Comparison of ENCODE assay signal across 13 cellular contexts in genomic region chr9:137575725-137576411, GRCh38. TPM values are rescaled to one million over a fixed set of nuclear protein-coding genes. Genes with fewer than 3 reads are reported as not detected.
DNase-seq lines count a peak whose midpoint lies in the region; ATAC-seq and TF ChIP-seq lines count a peak whose summit lies in the region.
"Had no signal": no experiment of that assay in that cellular context is flagged by ENCODE, and none has a peak within 500 bp of the region (broad histone marks: within the 10 kb centered on the region; RNA-seq: fewer than 3 reads in every experiment).

No MANE protein-coding gene starts in this region.

- H3K9me3 Mint-ChIP-seq in MCF 10A (ENCODE audit: unreplicated experiment): no peaks in the 10 kb centered on the region
- no peaks in the 10 kb centered on the region for H3K9me3 Mint-ChIP-seq in activated B cell treated with CpG ODN at 0.5 μM for 24 hours
- H3K9me3 Mint-ChIP-seq in type B pancreatic cell: no peaks in the 10 kb centered on the region

- H3K27me3 Mint-ChIP-seq in MCF 10A (ENCODE audit: insufficient read depth, unreplicated experiment) (no peaks in the 10 kb centered on the region), activated B cell treated with CpG ODN at 0.5 μM for 24 hours (no peaks in the 10 kb centered on the region), type B pancreatic cell (no peaks in the 10 kb centered on the region)

- CTCF ChIA-PET in MCF 10A (lab: Yijun Ruan, JAX): no interaction called here
- CTCF ChIA-PET in activated B cell treated with CpG ODN at 0.5 μM for 24 hours (lab: Charles Lee): no interaction called here

- H3K27ac ChIP-seq in breast epithelium (no peak overlapping the region), cardiac muscle cell (peak overlapping the region; percentile 85)

- peaks cover 62% of the 10 kb centered on the region for H3K36me3 Mint-ChIP-seq in MCF 10A (ENCODE audit: insufficient read depth, unreplicated experiment)
- peaks cover 41% of the 10 kb centered on the region for H3K36me3 Mint-ChIP-seq in activated B cell treated with CpG ODN at 0.5 μM for 24 hours (ENCODE audit: low read depth)
- H3K36me3 Mint-ChIP-seq in type B pancreatic cell: peaks cover 21% of the 10 kb centered on the region

- POLR2A ChIA-PET in MCF 10A (lab: Yijun Ruan, JAX): interaction anchor here (0.6 to 1.2 kb wide), 4 partner anchors 17 to 37 kb away, joined by 3 read pairs; no protein-coding TSS in a partner anchor
- POLR2A ChIA-PET in activated B cell treated with CpG ODN at 0.5 μM for 24 hours (lab: Charles Lee): no interaction called here

- no TSS peak for BruUV-seq in MCF 10A (replicated peaks; lab: Mats Ljungman, UMichigan)

- no peak for DNase-seq in MCF 10A (ENCODE audit: unreplicated experiment)
- no peak for DNase-seq in breast epithelium (ENCODE audit: low spot score in 2 of 2)
- no peak for DNase-seq in activated B cell treated with CpG ODN at 0.5 μM for 24 hours
- peak in 1 of 2 donors; percentile 46 for DNase-seq in cardiac muscle cell (ENCODE audit: low read depth in 1 of 2, low spot score in 1 of 2)
- DNase-seq in type B pancreatic cell (ENCODE audit: extremely low spot score, unreplicated experiment): no peak
- DNase-seq in NCI-H1105 (lab: John Stamatoyannopoulos, UW): no peak
- DNase-seq in NCI-H187 treated with DMSO at 0.1 percent for 48 hours (lab: John Stamatoyannopoulos, UW): no peak
- no peak for DNase-seq in GDM1 (lab: John Stamatoyannopoulos, UW)
- DNase-seq: activated CD4-positive, CD25-positive, alpha-beta regulatory T cell treated with anti-CD3 and anti-CD28 coated beads, Interleukin-2, amount 50 U/mL, for 72 hours; AML-193; NCI-H1048; small intestine had no signal

- intact Hi-C loops in MCF 10A (cut with micrococcal nuclease): loop anchor here (5.0 kb wide), 1 partner anchor 36 kb away; no protein-coding TSS in a partner anchor
- intact Hi-C loops in breast epithelium (cut with DNase I; ENCODE audit: low total_unique reads): no loop called here
- intact Hi-C loops in activated B cell treated with CpG ODN at 0.5 μM for 24 hours (cut with micrococcal nuclease): no loop called here

- H3K27me3 ChIP-seq in breast epithelium (no peaks in the 10 kb centered on the region), cardiac muscle cell (no peaks in the 10 kb centered on the region)

- TF ChIP-seq POLR2A in breast epithelium (IDR thresholded peaks at IDR 0.05): no peak

- TF ChIP-seq CTCF in MCF 10A (IDR thresholded peaks at IDR 0.05; ENCODE audit: unreplicated experiment) (no peak), breast epithelium (IDR thresholded peaks at IDR 0.05) (no peak), activated B cell treated with CpG ODN at 0.5 μM for 24 hours (IDR thresholded peaks at IDR 0.05) (no peak), cardiac muscle cell (IDR thresholded peaks at IDR 0.05; ENCODE audit: low read depth, low read length) (no peak), type B pancreatic cell (conservative IDR thresholded peaks at IDR 0.05) (no peak)

- peaks cover 8% of the 10 kb centered on the region for H3K4me1 Mint-ChIP-seq in MCF 10A (ENCODE audit: insufficient read depth, unreplicated experiment)
- peaks cover 41% of the 10 kb centered on the region for H3K4me1 Mint-ChIP-seq in activated B cell treated with CpG ODN at 0.5 μM for 24 hours
- H3K4me1 Mint-ChIP-seq in type B pancreatic cell (ENCODE audit: unreplicated experiment): peaks cover 10% of the 10 kb centered on the region

- no peaks in the 10 kb centered on the region for H3K36me3 ChIP-seq in breast epithelium
- H3K36me3 ChIP-seq in cardiac muscle cell: peaks cover 12% of the 10 kb centered on the region

- ATAC-seq in activated B cell treated with CpG ODN at 0.5 μM for 24 hours (ENCODE audit: low read depth): no peak

- peak overlapping the region; percentile 81 for H3K4me3 Mint-ChIP-seq in MCF 10A (ENCODE audit: unreplicated experiment)
- H3K4me3 Mint-ChIP-seq in activated B cell treated with CpG ODN at 0.5 μM for 24 hours: peak overlapping the region; percentile 33
- peak overlapping the region; percentile 59 for H3K4me3 Mint-ChIP-seq in type B pancreatic cell

- H3K4me1 ChIP-seq in breast epithelium: peaks cover 8% of the 10 kb centered on the region in 2 donors
- peaks cover 29% of the 10 kb centered on the region for H3K4me1 ChIP-seq in cardiac muscle cell (ENCODE audit: low read depth)

- H3K27ac Mint-ChIP-seq in MCF 10A (ENCODE audit: low read depth, unreplicated experiment) (no peak overlapping the region), activated B cell treated with CpG ODN at 0.5 μM for 24 hours (peak overlapping the region; percentile 44), type B pancreatic cell (peak overlapping the region; percentile 16)

- H3K4me3 ChIP-seq in breast epithelium (no peak overlapping the region), cardiac muscle cell (no peak overlapping the region)
- H3K4me3 ChIP-seq: lung had no signal

- H3K9me3 ChIP-seq in breast epithelium (no peaks in the 10 kb centered on the region), cardiac muscle cell (ENCODE audit: low read depth) (no peaks in the 10 kb centered on the region)

RNA-seq across cellular contexts. Expression of gene DPH7, which starts 2.9 kb away (rescaled TPM):
- total RNA-seq in MCF 10A (2022): 45.7 and 46.4 TPM in 2 replicates
- 10 to 100 TPM; 23.4 to 47.5 (median 45.1) TPM for total RNA-seq in breast epithelium
- total RNA-seq in activated B cell treated with CpG ODN at 0.5 μM for 24 hours: 39.4 and 43.0 TPM in 2 replicates
- 57.3 and 65.6 TPM in 2 replicates for total RNA-seq in cardiac muscle cell
- polyA plus RNA-seq in cardiac muscle cell: 61.2 and 78.4 TPM in 2 replicates
- total RNA-seq in type B pancreatic cell (ENCODE audit: low replicate concordance): 33.8 and 45.8 TPM in 2 replicates

RNA-seq across cellular contexts. Expression of gene ZMYND19, which starts 14.4 kb away (rescaled TPM):
- 42.9 and 51.9 TPM in 2 replicates for total RNA-seq in MCF 10A (2022)
- total RNA-seq in breast epithelium: 10 to 100 TPM in 2 of 3 donors, 1 to 10 TPM in 1; 9.4 to 17.7 (median 16.5) TPM
- total RNA-seq in activated B cell treated with CpG ODN at 0.5 μM for 24 hours: 21.9 and 25.1 TPM in 2 replicates
- total RNA-seq in cardiac muscle cell: 30.6 and 35.3 TPM in 2 replicates
- polyA plus RNA-seq in cardiac muscle cell: 48.1 and 49.0 TPM in 2 replicates
- 41.7 and 45.3 TPM in 2 replicates for total RNA-seq in type B pancreatic cell (ENCODE audit: low replicate concordance)

RNA-seq across cellular contexts. Expression of gene MRPL41, which starts 24.2 kb away (rescaled TPM):
- total RNA-seq in MCF 10A (2022): 37.6 and 43.0 TPM in 2 replicates
- total RNA-seq in breast epithelium: 10 to 100 TPM; 45.4 to 71.8 (median 65.4) TPM
- total RNA-seq in activated B cell treated with CpG ODN at 0.5 μM for 24 hours: 26.0 and 32.9 TPM in 2 replicates
- 70.2 and 98.6 TPM in 2 replicates for total RNA-seq in cardiac muscle cell
- 93.1 and 111 TPM in 2 replicates for polyA plus RNA-seq in cardiac muscle cell
- 50.4 and 51.6 TPM in 2 replicates for total RNA-seq in type B pancreatic cell (ENCODE audit: low replicate concordance)

RNA-seq across cellular contexts. Expression of gene PNPLA7, which starts 25.7 kb away (rescaled TPM):
- total RNA-seq in MCF 10A (2022): 0.86 and 1.2 TPM in 2 replicates
- total RNA-seq in breast epithelium: 10 to 100 TPM; 17.3 to 18.7 (median 17.7) TPM
- total RNA-seq in activated B cell treated with CpG ODN at 0.5 μM for 24 hours: 5.5 and 6.1 TPM in 2 replicates
- 1.1 and 3.6 TPM in 2 replicates for total RNA-seq in cardiac muscle cell
- polyA plus RNA-seq in cardiac muscle cell: 1.4 and 1.6 TPM in 2 replicates
- 2.5 and 3.1 TPM in 2 replicates for total RNA-seq in type B pancreatic cell (ENCODE audit: low replicate concordance)

RNA-seq across cellular contexts. Expression of gene ARRDC1, which starts 29.6 kb away (rescaled TPM):
- 88.9 and 125 TPM in 2 replicates for total RNA-seq in MCF 10A (2022)
- 100 to 1,000 TPM in 1 of 3 donors, 10 to 100 TPM in 2; 23.8 to 122 (median 57.0) TPM for total RNA-seq in breast epithelium
- total RNA-seq in activated B cell treated with CpG ODN at 0.5 μM for 24 hours: 56.9 and 58.3 TPM in 2 replicates
- total RNA-seq in cardiac muscle cell: 53.0 and 82.9 TPM in 2 replicates
- polyA plus RNA-seq in cardiac muscle cell: 73.9 and 91.8 TPM in 2 replicates
- total RNA-seq in type B pancreatic cell (ENCODE audit: low replicate concordance): 46.4 and 96.6 TPM in 2 replicates
